Comparison of ENCODE assay signal across 1 cellular context in the genomic region with DNA sequence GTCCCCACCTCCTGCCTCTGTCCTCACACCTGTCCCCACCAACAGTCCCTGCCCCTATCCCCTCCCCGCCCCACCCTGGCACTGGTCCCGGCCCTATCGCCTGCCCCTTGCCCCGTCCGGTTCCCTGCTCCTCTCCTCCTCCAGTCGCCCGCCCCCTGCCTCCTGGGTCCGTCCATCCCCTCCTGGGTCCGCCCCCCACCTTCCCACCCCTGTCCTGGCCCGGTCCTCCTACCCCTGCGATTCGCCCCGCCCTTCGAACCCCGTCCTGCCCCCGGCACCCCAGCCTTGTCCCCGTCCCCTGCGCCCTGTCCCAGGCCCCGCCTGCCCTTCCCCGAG.
TF ChIP-seq lines count a peak whose summit lies in the region.

No MANE protein-coding gene starts in this region.

TF ChIP-seq in HCT116, 20 proteins besides CTCF, POLR2A, EP300 and RAD21 (continued from another document):
- TF ChIP-seq, protein P1, sequence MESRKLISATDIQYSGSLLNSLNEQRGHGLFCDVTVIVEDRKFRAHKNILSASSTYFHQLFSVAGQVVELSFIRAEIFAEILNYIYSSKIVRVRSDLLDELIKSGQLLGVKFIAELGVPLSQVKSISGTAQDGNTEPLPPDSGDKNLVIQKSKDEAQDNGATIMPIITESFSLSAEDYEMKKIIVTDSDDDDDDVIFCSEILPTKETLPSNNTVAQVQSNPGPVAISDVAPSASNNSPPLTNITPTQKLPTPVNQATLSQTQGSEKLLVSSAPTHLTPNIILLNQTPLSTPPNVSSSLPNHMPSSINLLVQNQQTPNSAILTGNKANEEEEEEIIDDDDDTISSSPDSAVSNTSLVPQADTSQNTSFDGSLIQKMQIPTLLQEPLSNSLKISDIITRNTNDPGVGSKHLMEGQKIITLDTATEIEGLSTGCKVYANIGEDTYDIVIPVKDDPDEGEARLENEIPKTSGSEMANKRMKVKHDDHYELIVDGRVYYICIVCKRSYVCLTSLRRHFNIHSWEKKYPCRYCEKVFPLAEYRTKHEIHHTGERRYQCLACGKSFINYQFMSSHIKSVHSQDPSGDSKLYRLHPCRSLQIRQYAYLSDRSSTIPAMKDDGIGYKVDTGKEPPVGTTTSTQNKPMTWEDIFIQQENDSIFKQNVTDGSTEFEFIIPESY (IDR thresholded peaks at IDR 0.05; ENCODE audit: extremely low read depth, insufficient replicate concordance, low read length), result no peak
